In the genomic region with DNA sequence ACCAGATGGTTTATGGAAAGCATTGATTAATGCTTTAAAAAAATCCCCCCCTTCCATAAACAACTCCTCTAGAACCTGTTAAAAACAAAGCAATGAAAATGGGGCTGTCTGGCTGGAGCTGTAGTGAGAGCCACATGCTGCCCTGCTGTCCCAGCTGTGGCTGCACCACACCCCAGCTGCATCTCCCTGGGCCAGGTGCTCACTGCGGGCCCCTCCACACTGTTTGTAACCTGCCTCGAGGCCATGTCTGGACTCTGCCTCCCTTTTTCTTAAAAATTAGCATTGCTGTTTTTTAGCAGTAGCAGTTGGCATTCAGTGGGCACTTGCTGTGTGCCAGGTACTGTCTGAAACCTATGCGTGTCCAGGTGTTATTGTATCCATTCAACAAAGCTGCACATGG, we compare ENCODE assay signal across 21 cellular contexts. TPM values are rescaled to one million over a fixed set of nuclear protein-coding genes. Genes with fewer than 3 reads are reported as not detected.
A peak's percentile ranks its signal among the peaks of the same experiment; 100 is the strongest.
DNase-seq lines count a peak whose midpoint lies in the region; ATAC-seq and TF ChIP-seq lines count a peak whose summit lies in the region.
"Had no signal": no experiment of that assay in that cellular context is flagged by ENCODE, and none has a peak within 500 bp of the region (broad histone marks: within the 10 kb centered on the region; RNA-seq: fewer than 3 reads in every experiment).

No MANE protein-coding gene starts in this region.

- peaks cover 70 to 87% (median 79%) of the 10 kb centered on the region in 11 experiments for H3K36me3 ChIP-seq in BLaER1 treated with 17β-estradiol and CSF1 and Interleukin-3, amounts not matched to agents 10 nM and 100 nM
- peaks cover 5 to 79% of the 10 kb centered on the region in 2 experiments; a peak in 2 of 3 replicates for H3K36me3 ChIP-seq in HEK293 (ENCODE audit: control insufficient read depth in 2 of 2, insufficient read depth in 1 of 2, low read length in 2 of 2)
- H3K36me3 ChIP-seq in colonic mucosa, result peaks cover 6% of the 10 kb centered on the region

- H3K4me3 ChIP-seq in BLaER1 treated with 17β-estradiol and CSF1 and Interleukin-3, amounts not matched to agents 10 nM and 100 nM, result no peak overlapping the region
- H3K4me3 ChIP-seq in HEK293 (ENCODE audit: low read depth, low read length), result no peak overlapping the region
- H3K4me3 ChIP-seq in colonic mucosa, result no peak overlapping the region
- H3K4me3 ChIP-seq: SJCRH30, transverse colon had no signal

- no peak overlapping the region for H3K4me3 Mint-ChIP-seq in central memory CD8-positive, alpha-beta T cell
- H3K4me3 Mint-ChIP-seq in nephron progenitor cell, result no peak overlapping the region
- H3K4me3 Mint-ChIP-seq: activated T-helper 1 cell treated with anti-CD3 and anti-CD28 coated beads, Interleukin-12 subunit alpha, Interleukin-12 subunit beta, Interleukin-2, Interleukin-4 antibody, amounts not matched to agents 30 ng/mL and 10 ng/mL and 1 ng/mL, durations not matched to agents 14 hours and 24 hours and 36 hours had no signal

- CTCF ChIA-PET in HEK293 (lab: Yijun Ruan, JAX), result interaction anchor here (0.7 kb wide), 1 partner anchor 147 kb away, joined by 3 read pairs; no protein-coding TSS in a partner anchor

- peak overlapping the region in 2 of 11 experiments; percentile 40 to 76; a peak in 3 of 22 replicates for H3K9ac ChIP-seq in BLaER1 treated with 17β-estradiol and CSF1 and Interleukin-3, amounts not matched to agents 10 nM and 100 nM
- no peak overlapping the region for H3K9ac ChIP-seq in colonic mucosa (ENCODE audit: low read depth in 2 of 2, low read length in 2 of 2)

- H3K27ac ChIP-seq in BLaER1 treated with 17β-estradiol and CSF1 and Interleukin-3, amounts not matched to agents 10 nM and 100 nM, result peak overlapping the region in 7 of 11 experiments; percentile 35 to 91 (median 87); a peak in 10 of 22 replicates
- H3K27ac ChIP-seq in HEK293 (ENCODE audit: extremely low read depth, low read depth, low read length) (0 out of 2 replicates have a peak overlapping the region, but pooled peaks have one; percentile 16), colonic mucosa (no peak overlapping the region)
- H3K27ac ChIP-seq: SJCRH30, transverse colon had no signal

- POLR2A ChIA-PET in HEK293 (lab: Yijun Ruan, JAX), result no interaction called here

- H4K20me1 ChIP-seq in BLaER1 treated with 17β-estradiol and CSF1 and Interleukin-3, amounts not matched to agents 10 nM and 100 nM, result peaks cover 5 to 92% (median 67%) of the 10 kb centered on the region in 11 experiments; a peak in 20 of 22 replicates

- peaks cover 22% of the 10 kb centered on the region for H3K4me1 Mint-ChIP-seq in central memory CD8-positive, alpha-beta T cell
- H3K4me1 Mint-ChIP-seq in nephron progenitor cell, result peaks cover 8% of the 10 kb centered on the region

- H3K9me3 ChIP-seq in BLaER1 treated with 17β-estradiol and CSF1 and Interleukin-3, amounts not matched to agents 10 nM and 100 nM (replicated peaks in 1 of 11), result no peaks in the 10 kb centered on the region
- no peaks in the 10 kb centered on the region for H3K9me3 ChIP-seq in HEK293 (ENCODE audit: control insufficient read depth, insufficient read depth, low read depth, low read length)
- H3K9me3 ChIP-seq in colonic mucosa, result no peaks in the 10 kb centered on the region
- H3K9me3 ChIP-seq: SJCRH30, transverse colon had no signal

- no peaks in the 10 kb centered on the region for H3K27me3 Mint-ChIP-seq in central memory CD8-positive, alpha-beta T cell
- no peaks in the 10 kb centered on the region for H3K27me3 Mint-ChIP-seq in nephron progenitor cell (ENCODE audit: low read depth, poor library complexity)

- H3K36me3 Mint-ChIP-seq in central memory CD8-positive, alpha-beta T cell (ENCODE audit: insufficient read depth), result peaks cover 12% of the 10 kb centered on the region
- peaks cover 58% of the 10 kb centered on the region for H3K36me3 Mint-ChIP-seq in nephron progenitor cell (ENCODE audit: low read depth)

- no peak for DNase-seq in central memory CD8-positive, alpha-beta T cell (ENCODE audit: low spot score in 2 of 2)
- DNase-seq in nephron progenitor cell (no peak), colonic mucosa (no peak), NK-92 (lab: John Stamatoyannopoulos, UW; ENCODE audit: unreplicated experiment) (no peak), NCI-H1048 (lab: John Stamatoyannopoulos, UW) (no peak), NCI-H1436 (lab: John Stamatoyannopoulos, UW) (no peak)
- DNase-seq: activated CD4-positive, CD25-positive, alpha-beta regulatory T cell; KG1; midbrain; NCI-H1092 treated with DMSO at 0.1 percent for 48 hours; NCI-H526; nucleus accumbens; OCI-M1; SJCRH30; T-helper 2 cell; transverse colon had no signal

- TF ChIP-seq CTCF in HEK293 (tag by site-specific recombination; IDR thresholded peaks at IDR 0.05) (no peak), nephron progenitor cell (IDR thresholded peaks at IDR 0.05) (no peak), colonic mucosa (IDR thresholded peaks at IDR 0.05) (no peak)

- peaks cover 23 to 59% (median 54%) of the 10 kb centered on the region in 10 experiments for H3K4me1 ChIP-seq in BLaER1 treated with 17β-estradiol and CSF1 and Interleukin-3, amounts not matched to agents 10 nM and 100 nM
- H3K4me1 ChIP-seq in HEK293 (ENCODE audit: control insufficient read depth, insufficient read depth, low read length) (no peaks in the 10 kb centered on the region), colonic mucosa (no peaks in the 10 kb centered on the region)
- H3K4me1 ChIP-seq: SJCRH30 had no signal

- peak overlapping the region; percentile 96 for H3K27ac Mint-ChIP-seq in central memory CD8-positive, alpha-beta T cell (ENCODE audit: low read depth)
- H3K27ac Mint-ChIP-seq in nephron progenitor cell, result peak overlapping the region; percentile 100

- H3K4me2 ChIP-seq in BLaER1 treated with 17β-estradiol and CSF1 and Interleukin-3, amounts not matched to agents 10 nM and 100 nM, result peak overlapping the region in 5 of 11 experiments; percentile 5 to 95 (median 79); a peak in 8 of 22 replicates

- peaks cover 0 to 4% (median 0%) of the 10 kb centered on the region in 11 experiments; a peak in 1 of 22 replicates for H3K27me3 ChIP-seq in BLaER1 treated with 17β-estradiol and CSF1 and Interleukin-3, amounts not matched to agents 10 nM and 100 nM
- no peaks in the 10 kb centered on the region for H3K27me3 ChIP-seq in colonic mucosa
- H3K27me3 ChIP-seq: SJCRH30, transverse colon had no signal

- ATAC-seq in central memory CD8-positive, alpha-beta T cell (replicated peaks; ENCODE audit: extremely low read depth, poor library complexity, severe bottlenecking), result no peak
- ATAC-seq: esophagus mucosa had no signal

- intact Hi-C loops in colonic mucosa (cut with DNase I), result no loop called here

- H3K9me3 Mint-ChIP-seq in central memory CD8-positive, alpha-beta T cell, result no peaks in the 10 kb centered on the region
- H3K9me3 Mint-ChIP-seq in nephron progenitor cell, result peaks cover 4% of the 10 kb centered on the region

TF ChIP-seq in HEK293, 187 proteins besides CTCF, POLR2A, EP300 and RAD21 (continues in another document):
- TF ChIP-seq ZNF639 (tag by site-specific recombination; IDR thresholded peaks at IDR 0.05) (no peak), ZNF837 (tag by site-specific recombination; IDR thresholded peaks at IDR 0.05) (no peak), ZNF510 (tag by site-specific recombination; IDR thresholded peaks at IDR 0.05; ENCODE audit: insufficient replicate concordance) (no peak), ZBTB44 (tag by site-specific recombination; IDR thresholded peaks at IDR 0.05) (no peak), ZNF169 (tag by site-specific recombination; IDR thresholded peaks at IDR 0.05) (no peak), KLF17 (tag by site-specific recombination; IDR thresholded peaks at IDR 0.05) (no peak)
- TF ChIP-seq, protein P1, sequence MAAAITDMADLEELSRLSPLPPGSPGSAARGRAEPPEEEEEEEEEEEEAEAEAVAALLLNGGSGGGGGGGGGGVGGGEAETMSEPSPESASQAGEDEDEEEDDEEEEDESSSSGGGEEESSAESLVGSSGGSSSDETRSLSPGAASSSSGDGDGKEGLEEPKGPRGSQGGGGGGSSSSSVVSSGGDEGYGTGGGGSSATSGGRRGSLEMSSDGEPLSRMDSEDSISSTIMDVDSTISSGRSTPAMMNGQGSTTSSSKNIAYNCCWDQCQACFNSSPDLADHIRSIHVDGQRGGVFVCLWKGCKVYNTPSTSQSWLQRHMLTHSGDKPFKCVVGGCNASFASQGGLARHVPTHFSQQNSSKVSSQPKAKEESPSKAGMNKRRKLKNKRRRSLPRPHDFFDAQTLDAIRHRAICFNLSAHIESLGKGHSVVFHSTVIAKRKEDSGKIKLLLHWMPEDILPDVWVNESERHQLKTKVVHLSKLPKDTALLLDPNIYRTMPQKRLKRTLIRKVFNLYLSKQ (tag by site-specific recombination; IDR thresholded peaks at IDR 0.05; ENCODE audit: borderline replicate concordance), result no peak

RNA-seq across cellular contexts. Expression of gene F2RL3, which starts 15.2 kb away (rescaled TPM):
- total RNA-seq in colonic mucosa, result under 1 TPM; 0.84 to 0.98 TPM
- total RNA-seq: activated CD8-positive, alpha-beta memory T cell treated with anti-CD3 and anti-CD28 coated beads for 36 hours; activated T-helper 1 cell treated with anti-CD3 and anti-CD28 coated beads, Interleukin-12 subunit alpha, Interleukin-12 subunit beta, Interleukin-2, Interleukin-4 antibody, amounts not matched to agents 30 ng/mL and 10 ng/mL and 1 ng/mL, durations not matched to agents 14 hours and 24 hours and 36 hours had no signal

RNA-seq across cellular contexts. Expression of gene SIN3B, which starts 44.4 kb away (rescaled TPM):
- 10 to 100 TPM; 19.8 to 31.0 TPM for total RNA-seq in colonic mucosa
